In the genomic region with DNA sequence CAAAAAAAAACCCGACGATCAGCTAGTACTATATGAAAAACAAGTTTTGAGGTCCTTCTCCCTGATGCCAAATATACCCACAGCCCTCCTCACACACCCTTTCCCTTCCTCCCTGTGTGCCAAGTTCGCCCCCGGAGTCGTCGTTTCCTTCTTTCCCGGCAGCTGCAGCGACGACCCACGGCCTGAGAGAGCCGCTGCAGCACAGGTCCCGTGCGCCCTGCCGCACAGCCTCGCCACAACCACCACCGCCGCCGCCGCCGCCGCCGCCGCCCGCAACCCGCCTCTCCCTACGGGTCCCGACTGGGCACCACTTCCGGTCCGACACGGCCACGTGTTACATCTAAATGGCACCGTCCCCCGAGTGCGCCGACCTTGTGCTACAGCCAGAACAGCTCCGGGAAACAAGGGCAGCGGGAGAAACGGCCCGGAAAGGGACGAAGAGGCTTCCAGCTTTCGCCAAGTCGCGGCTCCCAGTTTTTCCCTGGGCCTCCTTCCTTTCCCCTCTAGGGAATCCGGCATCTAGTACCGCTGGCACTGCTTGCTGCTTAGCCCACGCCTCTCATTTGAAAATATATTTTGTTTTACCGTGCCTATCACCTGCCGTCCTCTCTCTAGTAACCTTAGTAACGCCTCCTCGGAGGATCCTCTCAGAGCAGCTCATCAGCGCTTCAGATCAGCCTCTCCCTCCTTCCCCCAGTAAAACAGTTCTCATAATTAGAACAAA, we compare ENCODE assay signal across 1 cellular context.
TF ChIP-seq lines count a peak whose summit lies in the region.

A gene with protein sequence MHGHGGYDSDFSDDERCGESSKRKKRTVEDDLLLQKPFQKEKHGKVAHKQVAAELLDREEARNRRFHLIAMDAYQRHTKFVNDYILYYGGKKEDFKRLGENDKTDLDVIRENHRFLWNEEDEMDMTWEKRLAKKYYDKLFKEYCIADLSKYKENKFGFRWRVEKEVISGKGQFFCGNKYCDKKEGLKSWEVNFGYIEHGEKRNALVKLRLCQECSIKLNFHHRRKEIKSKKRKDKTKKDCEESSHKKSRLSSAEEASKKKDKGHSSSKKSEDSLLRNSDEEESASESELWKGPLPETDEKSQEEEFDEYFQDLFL (minus strand): TSS at position 315 of the 724 bp plus-strand sequence. CDS start 2,486 bp downstream, outside the sequence.

TF ChIP-seq in HepG2, 621 proteins besides CTCF, POLR2A, EP300 and RAD21 (continued from another document and continues in another):
- TF ChIP-seq, protein P1, sequence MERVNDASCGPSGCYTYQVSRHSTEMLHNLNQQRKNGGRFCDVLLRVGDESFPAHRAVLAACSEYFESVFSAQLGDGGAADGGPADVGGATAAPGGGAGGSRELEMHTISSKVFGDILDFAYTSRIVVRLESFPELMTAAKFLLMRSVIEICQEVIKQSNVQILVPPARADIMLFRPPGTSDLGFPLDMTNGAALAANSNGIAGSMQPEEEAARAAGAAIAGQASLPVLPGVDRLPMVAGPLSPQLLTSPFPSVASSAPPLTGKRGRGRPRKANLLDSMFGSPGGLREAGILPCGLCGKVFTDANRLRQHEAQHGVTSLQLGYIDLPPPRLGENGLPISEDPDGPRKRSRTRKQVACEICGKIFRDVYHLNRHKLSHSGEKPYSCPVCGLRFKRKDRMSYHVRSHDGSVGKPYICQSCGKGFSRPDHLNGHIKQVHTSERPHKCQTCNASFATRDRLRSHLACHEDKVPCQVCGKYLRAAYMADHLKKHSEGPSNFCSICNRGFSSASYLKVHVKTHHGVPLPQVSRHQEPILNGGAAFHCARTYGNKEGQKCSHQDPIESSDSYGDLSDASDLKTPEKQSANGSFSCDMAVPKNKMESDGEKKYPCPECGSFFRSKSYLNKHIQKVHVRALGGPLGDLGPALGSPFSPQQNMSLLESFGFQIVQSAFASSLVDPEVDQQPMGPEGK (CRISPR knock-in tag; IDR thresholded peaks at IDR 0.05), result peak; percentile 48
- peak; percentile 47; the same call in 1 of the 2 replicates for TF ChIP-seq HES4 (CRISPR knock-in tag; IDR thresholded peaks at IDR 0.05; ENCODE audit: borderline replicate concordance)
- TF ChIP-seq, protein P2, sequence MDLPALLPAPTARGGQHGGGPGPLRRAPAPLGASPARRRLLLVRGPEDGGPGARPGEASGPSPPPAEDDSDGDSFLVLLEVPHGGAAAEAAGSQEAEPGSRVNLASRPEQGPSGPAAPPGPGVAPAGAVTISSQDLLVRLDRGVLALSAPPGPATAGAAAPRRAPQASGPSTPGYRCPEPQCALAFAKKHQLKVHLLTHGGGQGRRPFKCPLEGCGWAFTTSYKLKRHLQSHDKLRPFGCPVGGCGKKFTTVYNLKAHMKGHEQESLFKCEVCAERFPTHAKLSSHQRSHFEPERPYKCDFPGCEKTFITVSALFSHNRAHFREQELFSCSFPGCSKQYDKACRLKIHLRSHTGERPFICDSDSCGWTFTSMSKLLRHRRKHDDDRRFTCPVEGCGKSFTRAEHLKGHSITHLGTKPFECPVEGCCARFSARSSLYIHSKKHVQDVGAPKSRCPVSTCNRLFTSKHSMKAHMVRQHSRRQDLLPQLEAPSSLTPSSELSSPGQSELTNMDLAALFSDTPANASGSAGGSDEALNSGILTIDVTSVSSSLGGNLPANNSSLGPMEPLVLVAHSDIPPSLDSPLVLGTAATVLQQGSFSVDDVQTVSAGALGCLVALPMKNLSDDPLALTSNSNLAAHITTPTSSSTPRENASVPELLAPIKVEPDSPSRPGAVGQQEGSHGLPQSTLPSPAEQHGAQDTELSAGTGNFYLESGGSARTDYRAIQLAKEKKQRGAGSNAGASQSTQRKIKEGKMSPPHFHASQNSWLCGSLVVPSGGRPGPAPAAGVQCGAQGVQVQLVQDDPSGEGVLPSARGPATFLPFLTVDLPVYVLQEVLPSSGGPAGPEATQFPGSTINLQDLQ (CRISPR knock-in tag; IDR thresholded peaks at IDR 0.05), result no peak; the same call in 1 of the 2 replicates
- TF ChIP-seq POLR2AphosphoS5 (IDR thresholded peaks at IDR 0.05; ENCODE audit: low read depth, low read length), result peak; percentile 68
- TF ChIP-seq RXRA (CRISPR knock-in tag; IDR thresholded peaks at IDR 0.05), result peak; percentile 83
- TF ChIP-seq SMAD3 (CRISPR knock-in tag; IDR thresholded peaks at IDR 0.05), result peak; percentile 90
- TF ChIP-seq, protein P3, sequence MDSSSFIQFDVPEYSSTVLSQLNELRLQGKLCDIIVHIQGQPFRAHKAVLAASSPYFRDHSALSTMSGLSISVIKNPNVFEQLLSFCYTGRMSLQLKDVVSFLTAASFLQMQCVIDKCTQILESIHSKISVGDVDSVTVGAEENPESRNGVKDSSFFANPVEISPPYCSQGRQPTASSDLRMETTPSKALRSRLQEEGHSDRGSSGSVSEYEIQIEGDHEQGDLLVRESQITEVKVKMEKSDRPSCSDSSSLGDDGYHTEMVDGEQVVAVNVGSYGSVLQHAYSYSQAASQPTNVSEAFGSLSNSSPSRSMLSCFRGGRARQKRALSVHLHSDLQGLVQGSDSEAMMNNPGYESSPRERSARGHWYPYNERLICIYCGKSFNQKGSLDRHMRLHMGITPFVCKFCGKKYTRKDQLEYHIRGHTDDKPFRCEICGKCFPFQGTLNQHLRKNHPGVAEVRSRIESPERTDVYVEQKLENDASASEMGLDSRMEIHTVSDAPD (CRISPR knock-in tag; IDR thresholded peaks at IDR 0.05), result peak; percentile 83
- TF ChIP-seq, protein P4, sequence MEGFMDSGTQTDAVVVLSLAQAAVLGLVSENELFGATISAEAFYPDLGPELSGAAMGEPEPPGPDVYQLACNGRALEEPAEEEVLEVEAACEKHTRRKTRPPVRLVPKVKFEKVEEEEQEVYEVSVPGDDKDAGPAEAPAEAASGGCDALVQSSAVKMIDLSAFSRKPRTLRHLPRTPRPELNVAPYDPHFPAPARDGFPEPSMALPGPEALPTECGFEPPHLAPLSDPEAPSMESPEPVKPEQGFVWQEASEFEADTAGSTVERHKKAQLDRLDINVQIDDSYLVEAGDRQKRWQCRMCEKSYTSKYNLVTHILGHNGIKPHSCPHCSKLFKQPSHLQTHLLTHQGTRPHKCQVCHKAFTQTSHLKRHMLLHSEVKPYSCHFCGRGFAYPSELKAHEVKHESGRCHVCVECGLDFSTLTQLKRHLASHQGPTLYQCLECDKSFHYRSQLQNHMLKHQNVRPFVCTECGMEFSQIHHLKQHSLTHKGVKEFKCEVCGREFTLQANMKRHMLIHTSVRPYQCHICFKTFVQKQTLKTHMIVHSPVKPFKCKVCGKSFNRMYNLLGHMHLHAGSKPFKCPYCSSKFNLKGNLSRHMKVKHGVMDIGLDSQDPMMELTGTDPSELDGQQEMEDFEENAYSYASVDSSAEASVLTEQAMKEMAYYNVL (CRISPR knock-in tag; IDR thresholded peaks at IDR 0.05; ENCODE audit: borderline replicate concordance), result peak; percentile 96
- TF ChIP-seq PHF20 (CRISPR knock-in tag; IDR thresholded peaks at IDR 0.05), result peak; percentile 98
- TF ChIP-seq GLI4 (CRISPR knock-in tag; IDR thresholded peaks at IDR 0.05; ENCODE audit: borderline replicate concordance), result peak; percentile 77; the same call in 1 of the 2 replicates
- peak; percentile 53; the same call in 1 of the 2 replicates for TF ChIP-seq ZNF317 (CRISPR knock-in tag; IDR thresholded peaks at IDR 0.05)
- peak; percentile 78 for TF ChIP-seq HDAC2 (CRISPR knock-in tag; IDR thresholded peaks at IDR 0.05)
- peak; percentile 84; the same call in 1 of the 2 replicates for TF ChIP-seq ZNF749 (CRISPR knock-in tag; IDR thresholded peaks at IDR 0.05; ENCODE audit: borderline replicate concordance)
- TF ChIP-seq ZNF432 (CRISPR knock-in tag; IDR thresholded peaks at IDR 0.05; ENCODE audit: borderline replicate concordance), result no peak
- TF ChIP-seq MED8 (CRISPR knock-in tag; IDR thresholded peaks at IDR 0.05; ENCODE audit: insufficient replicate concordance), result peak; percentile 85
- TF ChIP-seq PHB2 (IDR thresholded peaks at IDR 0.05; ENCODE audit: partially characterized antibody), result no peak
- peak; percentile 76 for TF ChIP-seq ZNF891 (CRISPR knock-in tag; IDR thresholded peaks at IDR 0.05)
- peak; percentile 95 for TF ChIP-seq ZNF225 (CRISPR knock-in tag; IDR thresholded peaks at IDR 0.05)
- no peak; the same call in 1 of the 2 replicates for TF ChIP-seq ZNF30 (CRISPR knock-in tag; IDR thresholded peaks at IDR 0.05)
- TF ChIP-seq BORCS8-MEF2B (CRISPR knock-in tag; IDR thresholded peaks at IDR 0.05), result peak; percentile 87
- peak; percentile 67; the same call in 1 of the 2 replicates for TF ChIP-seq MIXL1 (CRISPR knock-in tag; IDR thresholded peaks at IDR 0.05)
- peak; percentile 19; the same call in 1 of the 2 replicates for TF ChIP-seq NCOA2 (CRISPR knock-in tag; IDR thresholded peaks at IDR 0.05)
- peak; percentile 80; the same call in 1 of the 2 replicates for TF ChIP-seq SIN3A (IDR thresholded peaks at IDR 0.05; ENCODE audit: borderline replicate concordance, low read depth, low read length)
- TF ChIP-seq, protein P5, sequence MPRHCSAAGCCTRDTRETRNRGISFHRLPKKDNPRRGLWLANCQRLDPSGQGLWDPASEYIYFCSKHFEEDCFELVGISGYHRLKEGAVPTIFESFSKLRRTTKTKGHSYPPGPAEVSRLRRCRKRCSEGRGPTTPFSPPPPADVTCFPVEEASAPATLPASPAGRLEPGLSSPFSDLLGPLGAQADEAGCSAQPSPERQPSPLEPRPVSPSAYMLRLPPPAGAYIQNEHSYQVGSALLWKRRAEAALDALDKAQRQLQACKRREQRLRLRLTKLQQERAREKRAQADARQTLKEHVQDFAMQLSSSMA (CRISPR knock-in tag; IDR thresholded peaks at IDR 0.05), result no peak
- no peak for TF ChIP-seq MAFK (conservative IDR thresholded peaks at IDR 0.05 in 1 of 2, IDR thresholded peaks at IDR 0.05 in 1 of 2; ENCODE audit: low read length in 2 of 2)
- TF ChIP-seq KMT2A (CRISPR knock-in tag; IDR thresholded peaks at IDR 0.05), result peak; percentile 93
- peak; percentile 77 for TF ChIP-seq ELF3 (CRISPR knock-in tag; IDR thresholded peaks at IDR 0.05)
- TF ChIP-seq, protein P6, sequence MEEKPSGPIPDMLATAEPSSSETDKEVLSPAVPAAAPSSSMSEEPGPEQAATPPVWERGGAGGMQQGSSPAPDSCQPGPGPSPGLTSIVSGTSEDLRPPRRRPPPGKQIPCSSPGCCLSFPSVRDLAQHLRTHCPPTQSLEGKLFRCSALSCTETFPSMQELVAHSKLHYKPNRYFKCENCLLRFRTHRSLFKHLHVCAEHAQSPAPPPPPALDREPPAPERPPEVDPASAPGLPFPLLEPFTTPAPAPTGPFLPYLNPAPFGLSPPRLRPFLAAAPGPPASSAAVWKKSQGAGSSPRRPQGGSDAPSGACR (CRISPR knock-in tag; IDR thresholded peaks at IDR 0.05), result peak; percentile 98
- TF ChIP-seq ZNF777 (CRISPR knock-in tag; IDR thresholded peaks at IDR 0.05), result peak; percentile 67
- TF ChIP-seq ETV5 (CRISPR knock-in tag; IDR thresholded peaks at IDR 0.05; ENCODE audit: borderline replicate concordance), result peak; percentile 65; the same call in 1 of the 2 replicates
- TF ChIP-seq, protein P7, sequence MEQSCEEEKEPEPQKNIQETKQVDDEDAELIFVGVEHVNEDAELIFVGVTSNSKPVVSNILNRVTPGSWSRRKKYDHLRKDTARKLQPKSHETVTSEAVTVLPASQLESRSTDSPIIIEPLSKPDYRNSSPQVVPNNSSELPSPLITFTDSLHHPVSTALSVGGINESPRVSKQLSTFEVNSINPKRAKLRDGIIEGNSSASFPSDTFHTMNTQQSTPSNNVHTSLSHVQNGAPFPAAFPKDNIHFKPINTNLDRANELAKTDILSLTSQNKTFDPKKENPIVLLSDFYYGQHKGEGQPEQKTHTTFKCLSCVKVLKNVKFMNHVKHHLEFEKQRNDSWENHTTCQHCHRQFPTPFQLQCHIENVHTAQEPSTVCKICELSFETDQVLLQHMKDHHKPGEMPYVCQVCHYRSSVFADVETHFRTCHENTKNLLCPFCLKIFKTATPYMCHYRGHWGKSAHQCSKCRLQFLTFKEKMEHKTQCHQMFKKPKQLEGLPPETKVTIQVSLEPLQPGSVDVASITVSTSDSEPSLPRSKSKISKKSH (CRISPR knock-in tag; IDR thresholded peaks at IDR 0.05; ENCODE audit: borderline replicate concordance), result peak; percentile 94; the same call in 1 of the 2 replicates
- TF ChIP-seq NCOA5 (CRISPR knock-in tag; IDR thresholded peaks at IDR 0.05), result no peak
- no peak for TF ChIP-seq ZNF296 (CRISPR knock-in tag; conservative IDR thresholded peaks at IDR 0.05)
- TF ChIP-seq TOE1 (CRISPR knock-in tag; IDR thresholded peaks at IDR 0.05), result no peak
- TF ChIP-seq GABPA (IDR thresholded peaks at IDR 0.05; ENCODE audit: low read depth, low read length), result peak; percentile 94
- peak; percentile 94 for TF ChIP-seq GABPA (CRISPR knock-in tag; IDR thresholded peaks at IDR 0.05; ENCODE audit: low read depth)
- TF ChIP-seq, protein P8, sequence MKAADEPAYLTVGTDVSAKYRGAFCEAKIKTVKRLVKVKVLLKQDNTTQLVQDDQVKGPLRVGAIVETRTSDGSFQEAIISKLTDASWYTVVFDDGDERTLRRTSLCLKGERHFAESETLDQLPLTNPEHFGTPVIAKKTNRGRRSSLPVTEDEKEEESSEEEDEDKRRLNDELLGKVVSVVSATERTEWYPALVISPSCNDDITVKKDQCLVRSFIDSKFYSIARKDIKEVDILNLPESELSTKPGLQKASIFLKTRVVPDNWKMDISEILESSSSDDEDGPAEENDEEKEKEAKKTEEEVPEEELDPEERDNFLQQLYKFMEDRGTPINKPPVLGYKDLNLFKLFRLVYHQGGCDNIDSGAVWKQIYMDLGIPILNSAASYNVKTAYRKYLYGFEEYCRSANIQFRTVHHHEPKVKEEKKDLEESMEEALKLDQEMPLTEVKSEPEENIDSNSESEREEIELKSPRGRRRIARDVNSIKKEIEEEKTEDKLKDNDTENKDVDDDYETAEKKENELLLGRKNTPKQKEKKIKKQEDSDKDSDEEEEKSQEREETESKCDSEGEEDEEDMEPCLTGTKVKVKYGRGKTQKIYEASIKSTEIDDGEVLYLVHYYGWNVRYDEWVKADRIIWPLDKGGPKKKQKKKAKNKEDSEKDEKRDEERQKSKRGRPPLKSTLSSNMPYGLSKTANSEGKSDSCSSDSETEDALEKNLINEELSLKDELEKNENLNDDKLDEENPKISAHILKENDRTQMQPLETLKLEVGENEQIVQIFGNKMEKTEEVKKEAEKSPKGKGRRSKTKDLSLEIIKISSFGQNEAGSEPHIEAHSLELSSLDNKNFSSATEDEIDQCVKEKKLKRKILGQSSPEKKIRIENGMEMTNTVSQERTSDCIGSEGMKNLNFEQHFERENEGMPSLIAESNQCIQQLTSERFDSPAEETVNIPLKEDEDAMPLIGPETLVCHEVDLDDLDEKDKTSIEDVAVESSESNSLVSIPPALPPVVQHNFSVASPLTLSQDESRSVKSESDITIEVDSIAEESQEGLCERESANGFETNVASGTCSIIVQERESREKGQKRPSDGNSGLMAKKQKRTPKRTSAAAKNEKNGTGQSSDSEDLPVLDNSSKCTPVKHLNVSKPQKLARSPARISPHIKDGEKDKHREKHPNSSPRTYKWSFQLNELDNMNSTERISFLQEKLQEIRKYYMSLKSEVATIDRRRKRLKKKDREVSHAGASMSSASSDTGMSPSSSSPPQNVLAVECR (CRISPR knock-in tag; IDR thresholded peaks at IDR 0.05; ENCODE audit: borderline replicate concordance), result peak; percentile 84; the same call in 1 of the 2 replicates
- peak; percentile 96 for TF ChIP-seq MTA1 (CRISPR knock-in tag; IDR thresholded peaks at IDR 0.05; ENCODE audit: borderline replicate concordance)
- TF ChIP-seq, protein P9, sequence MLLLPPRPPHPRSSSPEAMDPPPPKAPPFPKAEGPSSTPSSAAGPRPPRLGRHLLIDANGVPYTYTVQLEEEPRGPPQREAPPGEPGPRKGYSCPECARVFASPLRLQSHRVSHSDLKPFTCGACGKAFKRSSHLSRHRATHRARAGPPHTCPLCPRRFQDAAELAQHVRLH (CRISPR knock-in tag; IDR thresholded peaks at IDR 0.05; ENCODE audit: borderline replicate concordance, low read depth), result peak; percentile 92
- TF ChIP-seq ISL2 (CRISPR knock-in tag; IDR thresholded peaks at IDR 0.05), result peak; percentile 86
- peak; percentile 90; the same call in 1 of the 2 replicates for TF ChIP-seq ZNF713 (CRISPR knock-in tag; IDR thresholded peaks at IDR 0.05)
- TF ChIP-seq CAMTA2 (CRISPR knock-in tag; IDR thresholded peaks at IDR 0.05; ENCODE audit: borderline replicate concordance), result peak; percentile 88; the same call in 1 of the 2 replicates
- no peak for TF ChIP-seq SP1 (IDR thresholded peaks at IDR 0.05)
- peak; percentile 87 for TF ChIP-seq SP1 (CRISPR knock-in tag; IDR thresholded peaks at IDR 0.05)
